In genomic region chr10:131947631-131948347, GRCh38 we compare ENCODE assay signal across 10 cellular contexts. TPM values are rescaled to one million over a fixed set of nuclear protein-coding genes. Genes with fewer than 3 reads are reported as not detected.
A peak's percentile ranks its signal among the peaks of the same experiment; 100 is the strongest.
DNase-seq lines count a peak whose midpoint lies in the region; ATAC-seq, FAIRE-seq and TF ChIP-seq lines count a peak whose summit lies in the region.
"Had no signal": no experiment of that assay in that cellular context is flagged by ENCODE, and none has a peak within 500 bp of the region (broad histone marks: within the 10 kb centered on the region; RNA-seq: fewer than 3 reads in every experiment).

No MANE protein-coding gene starts in this region.

- H3K27ac ChIP-seq in adrenal gland = peak overlapping the region in 3 of 5 donors; percentile 4 to 80 (median 10)

- no peaks in the 10 kb centered on the region for H3K27me3 ChIP-seq in adrenal gland

- DNase-seq in AG08395 (ENCODE audit: low spot score) (peak; percentile 56), HS-5 (ENCODE audit: low read depth) (peak; percentile 73), adrenal gland (peak in 5 of 7 donors; percentile 50 to 69 (median 58)), islet precursor cell (peak; percentile 74), retina (no peak), hypothalamus (lab: John Stamatoyannopoulos, UW) (no peak), GM19239 (ENCODE audit: insufficient read length, low spot score) (no peak)
- DNase-seq: activated CD4-positive, alpha-beta T cell treated with anti-CD3 and anti-CD28 coated beads for 4 hours; NCI-H1694 had no signal

- no peak for TF ChIP-seq POLR2A in adrenal gland (IDR thresholded peaks at IDR 0.05)

- H3K4me1 ChIP-seq in adrenal gland (replicated peaks in 1 of 2) = peaks cover 3 to 21% of the 10 kb centered on the region in 2 donors

- ATAC-seq in GM18520 (IDR thresholded peaks at IDR 0.05; ENCODE audit: unreplicated experiment) = no peak

- WGBS in adrenal gland, 4 donors = 55 to 64% (median 59%) methylated on average over 18 of the region's 18 CpGs

- H3K4me3 ChIP-seq in adrenal gland = no peak overlapping the region

- FAIRE-seq in GM19239 (lab: Jason Lieb, UNC) = no peak

- no peak for TF ChIP-seq CTCF in adrenal gland (IDR thresholded peaks at IDR 0.05)

- intact Hi-C loops in adrenal gland (cut with DNase I) = loop anchor here (5.0 to 10.0 kb wide), 2 partner anchors 60 to 63 kb away; no protein-coding TSS in a partner anchor

- H3K9me3 ChIP-seq in adrenal gland (replicated peaks in 1 of 3) = no peaks in the 10 kb centered on the region

- H3K36me3 ChIP-seq in adrenal gland (replicated peaks in 1 of 2) = peaks cover 0 to 66% of the 10 kb centered on the region in 2 donors

RNA-seq across cellular contexts. Expression of gene BNIP3, which starts 33.9 kb away (rescaled TPM):
- total RNA-seq in adrenal gland = 100 to 1,000 TPM in 4 of 8 donors, 10 to 100 TPM in 4; 34.9 to 132 (median 96.4) TPM
- polyA plus RNA-seq in adrenal gland = 10 to 100 TPM; 14.2 to 57.3 (median 14.7) TPM

RNA-seq across cellular contexts. Expression of gene PPP2R2D, which starts 47.0 kb away (rescaled TPM):
- 10 to 100 TPM; 37.8 to 83.2 (median 53.0) TPM for total RNA-seq in adrenal gland
- polyA plus RNA-seq in adrenal gland = 10 to 100 TPM; 47.1 to 79.5 (median 63.3) TPM

Comparison
In these comparisons a context has a peak if more than half of its experiments do, and no peak if none do; other contexts are left out.
1. DNase-seq: peak in AG08395 (single experiment), HS-5 (single experiment), adrenal gland (5 of 7) and islet precursor cell (single experiment); none in retina (single experiment), hypothalamus (0 of 51) and GM19239 (single experiment).